Comparison of ENCODE assay signal across 20 cellular contexts in genomic region chr6:104589940-104590339, GRCh38.
"Had no signal": no experiment of that assay in that cellular context is flagged by ENCODE, and none has a peak within 500 bp of the region (broad histone marks: within the 10 kb centered on the region; RNA-seq: fewer than 3 reads in every experiment).

No MANE protein-coding gene starts in this region.

- FAIRE-seq: frontal cortex had no signal

- H3K4me3 Mint-ChIP-seq: activated B cell treated with CpG ODN at 0.5 μM for 24 hours; activated CD4-positive, alpha-beta T cell treated with anti-CD3 and anti-CD28 coated beads, Interleukin-2, amount 10 ng/mL, durations not matched to agents 24 days and 14 days; activated CD8-positive, alpha-beta T cell treated with anti-CD3 and anti-CD28 coated beads, Interleukin-2, amount 10 ng/mL, durations not matched to agents 7 days and 5 days; activated naive CD8-positive, alpha-beta T cell; immature natural killer cell; mesothelial cell of epicardium; stimulated activated naive B cell treated with anti-CD40 and anti-IgM and Interleukin-4, amounts not matched to agents 10 μg/mL and 1 μg/mL and 100 μg/mL, for 72 hours had no signal

- H3K36me3 ChIP-seq: lower lobe of right lung had no signal

- H3K27ac ChIP-seq: lower lobe of right lung had no signal

- H3K27me3 Mint-ChIP-seq: activated B cell treated with CpG ODN at 0.5 μM for 24 hours; stimulated activated naive B cell treated with anti-CD40 and anti-IgM and Interleukin-4, amounts not matched to agents 10 μg/mL and 1 μg/mL and 100 μg/mL, for 72 hours had no signal

- DNase-seq: activated B cell treated with CpG ODN at 0.5 μM for 24 hours; activated CD4-positive, alpha-beta T cell treated with anti-CD3 and anti-CD28 coated beads, Interleukin-2, amount 10 ng/mL, durations not matched to agents 24 days and 14 days; activated CD8-positive, alpha-beta memory T cell treated with anti-CD3 and anti-CD28 coated beads, Interleukin-2, amount 50 U/mL, for 4 hours; activated CD8-positive, alpha-beta T cell treated with anti-CD3 and anti-CD28 coated beads, Interleukin-2, amount 10 ng/mL, durations not matched to agents 7 days and 5 days; activated gamma-delta T cell; activated T-cell treated with anti-CD3 and anti-CD28 coated beads, Interleukin-2, amount 50 U/mL, for 48 hours; amniotic stem cell; central memory CD4-positive, alpha-beta T cell; cortex of kidney; effector memory CD4-positive, alpha-beta T cell; head of caudate nucleus; immature natural killer cell; lower lobe of right lung; stimulated activated CD4-positive, alpha-beta T cell treated with anti-CD3 and anti-CD28 coated beads, Interleukin-15, amount 100 ng/mL, for 24 hours; stimulated activated CD4-positive, alpha-beta T cell treated with anti-CD3 and anti-CD28 coated beads, Interleukin-4, amount 100 ng/mL, for 1 hour; stimulated activated naive B cell treated with anti-CD40 and anti-IgM and Interleukin-4, amounts not matched to agents 10 μg/mL and 1 μg/mL and 100 μg/mL, for 72 hours; trophoblast cell had no signal

- H3K36me3 Mint-ChIP-seq: activated naive CD8-positive, alpha-beta T cell; mesothelial cell of epicardium; stimulated activated naive B cell treated with anti-CD40 and anti-IgM and Interleukin-4, amounts not matched to agents 10 μg/mL and 1 μg/mL and 100 μg/mL, for 72 hours had no signal

- H3K27ac Mint-ChIP-seq: activated B cell treated with CpG ODN at 0.5 μM for 24 hours; activated CD4-positive, alpha-beta T cell treated with anti-CD3 and anti-CD28 coated beads, Interleukin-2, amount 10 ng/mL, durations not matched to agents 24 days and 14 days; activated CD8-positive, alpha-beta T cell treated with anti-CD3 and anti-CD28 coated beads, Interleukin-2, amount 10 ng/mL, durations not matched to agents 7 days and 5 days; activated naive CD8-positive, alpha-beta T cell; immature natural killer cell; mesothelial cell of epicardium; stimulated activated naive B cell treated with anti-CD40 and anti-IgM and Interleukin-4, amounts not matched to agents 10 μg/mL and 1 μg/mL and 100 μg/mL, for 72 hours had no signal

- ATAC-seq: activated CD8-positive, alpha-beta T cell treated with anti-CD3 and anti-CD28 coated beads, Interleukin-2, amount 10 ng/mL, durations not matched to agents 7 days and 5 days; stimulated activated naive B cell treated with anti-CD40 and anti-IgM and Interleukin-4, amounts not matched to agents 10 μg/mL and 1 μg/mL and 100 μg/mL, for 72 hours had no signal

- H3K9me3 Mint-ChIP-seq: activated B cell treated with CpG ODN at 0.5 μM for 24 hours; activated CD4-positive, alpha-beta T cell treated with anti-CD3 and anti-CD28 coated beads, Interleukin-2, amount 10 ng/mL, durations not matched to agents 24 days and 14 days; mesothelial cell of epicardium; stimulated activated naive B cell treated with anti-CD40 and anti-IgM and Interleukin-4, amounts not matched to agents 10 μg/mL and 1 μg/mL and 100 μg/mL, for 72 hours had no signal

- H3K9me3 ChIP-seq: lower lobe of right lung had no signal

- H3K4me3 ChIP-seq: lower lobe of right lung had no signal

- H3K4me1 Mint-ChIP-seq: activated B cell treated with CpG ODN at 0.5 μM for 24 hours; activated CD4-positive, alpha-beta T cell treated with anti-CD3 and anti-CD28 coated beads, Interleukin-2, amount 10 ng/mL, durations not matched to agents 24 days and 14 days; immature natural killer cell; stimulated activated naive B cell treated with anti-CD40 and anti-IgM and Interleukin-4, amounts not matched to agents 10 μg/mL and 1 μg/mL and 100 μg/mL, for 72 hours had no signal

- H3K4me1 ChIP-seq: lower lobe of right lung had no signal
